24 cellular contexts compared by ENCODE assay signal in the genomic region with DNA sequence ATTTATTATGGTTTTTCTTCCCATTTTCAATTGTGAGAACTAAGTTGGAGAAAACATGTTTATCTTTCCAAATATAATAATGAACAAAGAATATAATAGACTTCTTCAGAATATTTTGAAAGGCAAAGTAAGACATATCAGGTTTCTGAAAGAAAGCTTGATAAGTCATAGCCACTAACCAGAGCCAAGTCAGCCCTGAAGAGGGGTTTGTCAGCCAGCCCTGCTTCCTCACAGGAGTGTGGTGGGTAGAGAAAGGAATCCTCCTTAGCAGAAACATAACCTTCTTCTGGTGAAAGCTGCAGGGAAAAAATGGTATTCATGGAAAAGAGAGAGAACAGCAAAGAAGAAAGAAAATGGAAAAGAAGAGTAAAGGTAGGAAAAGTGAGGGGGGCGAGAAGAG.
DNase-seq lines count a peak whose midpoint lies in the region; ATAC-seq, FAIRE-seq and TF ChIP-seq lines count a peak whose summit lies in the region.
"Had no signal": no experiment of that assay in that cellular context is flagged by ENCODE, and none has a peak within 500 bp of the region (broad histone marks: within the 10 kb centered on the region; RNA-seq: fewer than 3 reads in every experiment).

No MANE protein-coding gene starts in this region.

- H4K8ac ChIP-seq in IMR-90 (ENCODE audit: low read depth in 2 of 2, low read length in 2 of 2): no peak overlapping the region

- H3K27me3 ChIP-seq in IMR-90 (ENCODE audit: control insufficient read depth, insufficient read depth, low read length) (no peaks in the 10 kb centered on the region), MG63 (no peaks in the 10 kb centered on the region), bronchial epithelial cell (ENCODE audit: control insufficient read depth, insufficient read depth, low read length) (no peaks in the 10 kb centered on the region), small intestine (ENCODE audit: control insufficient read depth in 2 of 2, insufficient read depth in 2 of 2, low read length in 2 of 2) (no peaks in the 10 kb centered on the region), transverse colon (no peaks in the 10 kb centered on the region)

- H2BK5ac ChIP-seq in IMR-90 (ENCODE audit: low read depth, low read length, poor library complexity, severe bottlenecking): no peak overlapping the region

- H4K5ac ChIP-seq in IMR-90 (ENCODE audit: low read depth, low read length): no peak overlapping the region

- dilution Hi-C loops in IMR-90 (cut with HindIII; ENCODE audit: low sequenced_read_pairs, unreplicated experiment): no loop called here

- no peak overlapping the region for H3K56ac ChIP-seq in IMR-90 (ENCODE audit: extremely low read depth, insufficient read depth, low read length)

- no peak for TF ChIP-seq POLR2A in IMR-90 (IDR thresholded peaks at IDR 0.05; ENCODE audit: low read depth, low read length)
- TF ChIP-seq POLR2A in transverse colon (IDR thresholded peaks at IDR 0.05): no peak

- no peak overlapping the region for H2BK15ac ChIP-seq in IMR-90 (ENCODE audit: low read depth, low read length)

- H2BK20ac ChIP-seq in IMR-90 (ENCODE audit: low read depth, low read length): no peak overlapping the region

- no peak overlapping the region for H3K4me2 ChIP-seq in IMR-90 (ENCODE audit: low read depth, low read length)

- no peak overlapping the region for H2AFZ ChIP-seq in IMR-90 (replicated peaks; ENCODE audit: low read length, poor library complexity)

- 100% methylated on average over 1 of the region's 1 CpG; no CpG with 5 or more reads in 1 of the 2 experiments for WGBS in IMR-90 (ENCODE audit: extremely low coverage in 2 of 2, insufficient read length in 1 of 2), 2 experiments
- 60 to 96% (median 74%) methylated on average over 1 of the region's 1 CpG for WGBS in small intestine, 3 donors
- 78 to 100% methylated on average over 1 of the region's 1 CpG for WGBS in transverse colon (ENCODE audit: low coverage in 1 of 2), 2 donors

- no peak overlapping the region for H3K4me3 ChIP-seq in IMR-90 (ENCODE audit: insufficient read depth, low read depth, low read length)
- no peak overlapping the region for H3K4me3 ChIP-seq in MG63
- no peak overlapping the region for H3K4me3 ChIP-seq in bronchial epithelial cell (ENCODE audit: low read depth, low read length)
- H3K4me3 ChIP-seq in small intestine (ENCODE audit: low read depth in 1 of 2, low read length in 2 of 2): no peak overlapping the region
- no peak overlapping the region for H3K4me3 ChIP-seq in kidney (ENCODE audit: low read length in 2 of 2)
- H3K4me3 ChIP-seq in transverse colon: no peak overlapping the region

- CTCF ChIA-PET in IMR-90 (lab: Yijun Ruan, JAX): no interaction called here

- H3K4ac ChIP-seq in IMR-90 (ENCODE audit: low read depth, low read length): no peak overlapping the region

- H2AK9ac ChIP-seq in IMR-90 (replicated peaks; ENCODE audit: low read depth, low read length, poor library complexity): no peak overlapping the region

- H3K23ac ChIP-seq in IMR-90 (ENCODE audit: low read depth, low read length): no peak overlapping the region

- H3K27ac ChIP-seq in IMR-90 (ENCODE audit: insufficient read depth, low read length) (no peak overlapping the region), small intestine (ENCODE audit: low read depth in 1 of 2, low read length in 1 of 2) (no peak overlapping the region), kidney (ENCODE audit: low read depth in 2 of 2, low read length in 2 of 2) (no peak overlapping the region), transverse colon (no peak overlapping the region)
- H3K27ac ChIP-seq: RWPE1 had no signal

- no peak for FAIRE-seq in bronchial epithelial cell (lab: Jason Lieb, UNC)
- no peak for FAIRE-seq in small intestine (lab: Jason Lieb, UNC)
- no peak for FAIRE-seq in kidney (lab: Jason Lieb, UNC)
- FAIRE-seq: GM18507 had no signal

- H2AK5ac ChIP-seq in IMR-90 (ENCODE audit: low read depth, low read length): no peak overlapping the region

- DNase-seq in IMR-90 (peak; percentile 23), MG63 (peak; percentile 50), bronchial epithelial cell (ENCODE audit: low read depth) (peak; percentile 59), myocyte (ENCODE audit: low read depth) (peak; percentile 13), small intestine (no peak), kidney (no peak), transverse colon (no peak)
- DNase-seq: C1 segment of cervical spinal cord; CD4-positive, alpha-beta memory T cell; COR-L47; DMS53; KBM-7; MM.1S; NCI-H1417; NCI-H1694; NCI-H2029 treated with DMSO at 0.1 percent for 48 hours; NCI-H2171; NCI-H524; NCI-H748 treated with DMSO at 0.1 percent for 48 hours; SHP77 had no signal

- in situ Hi-C loops in IMR-90 (cut with MboI; ENCODE audit: low sequenced_read_pairs): no loop called here
- in situ Hi-C loops in transverse colon (cut with MboI; ENCODE audit: low pct_ligation_motif_present in 1 of 4, low pct_unique_long_range_greater_than_20kb in 1 of 4, low sequenced_read_pairs in 3 of 4): no loop called here

- H3K9ac ChIP-seq in IMR-90 (ENCODE audit: low read depth, low read length): no peak overlapping the region
- no peak overlapping the region for H3K9ac ChIP-seq in kidney (ENCODE audit: low read length in 2 of 2)

- TF ChIP-seq EP300 in transverse colon (IDR thresholded peaks at IDR 0.05; ENCODE audit: low read depth): no peak

- H3K36me3 ChIP-seq in IMR-90 (ENCODE audit: control insufficient read depth, insufficient read depth, low read length): peaks cover 12% of the 10 kb centered on the region
- H3K36me3 ChIP-seq in MG63: peaks cover 4% of the 10 kb centered on the region; the same call in 1 of the 2 replicates
- peaks cover 1% of the 10 kb centered on the region for H3K36me3 ChIP-seq in bronchial epithelial cell (ENCODE audit: control insufficient read depth, insufficient read depth, low read length)
- H3K36me3 ChIP-seq in small intestine (ENCODE audit: control insufficient read depth in 2 of 2, insufficient read depth in 2 of 2, low read length in 2 of 2): no peaks in the 10 kb centered on the region
- H3K36me3 ChIP-seq in kidney (ENCODE audit: control insufficient read depth in 1 of 2, insufficient read depth in 2 of 2, low read length in 2 of 2): peaks cover 5 to 7% of the 10 kb centered on the region in 2 donors
- H3K36me3 ChIP-seq in transverse colon: no peaks in the 10 kb centered on the region

- H3K9me3 ChIP-seq in IMR-90 (ENCODE audit: control insufficient read depth, insufficient read depth, low read length) (no peaks in the 10 kb centered on the region), MG63 (no peaks in the 10 kb centered on the region), small intestine (ENCODE audit: control insufficient read depth, low read depth) (no peaks in the 10 kb centered on the region), kidney (ENCODE audit: control insufficient read depth in 1 of 2, low read length in 2 of 2) (no peaks in the 10 kb centered on the region), transverse colon (no peaks in the 10 kb centered on the region)

- H2BK120ac ChIP-seq in IMR-90 (ENCODE audit: low read depth, low read length): no peak overlapping the region

- H3K4me1 ChIP-seq in IMR-90 (ENCODE audit: control insufficient read depth, insufficient read depth, low read length): peaks cover 2% of the 10 kb centered on the region
- H3K4me1 ChIP-seq in small intestine (ENCODE audit: control insufficient read depth in 2 of 2, insufficient read depth in 1 of 2, low read depth in 1 of 2, low read length in 1 of 2): no peaks in the 10 kb centered on the region
- H3K4me1 ChIP-seq in kidney (ENCODE audit: control insufficient read depth in 1 of 2, insufficient read depth in 1 of 2, low read depth in 1 of 2, low read length in 2 of 2): no peaks in the 10 kb centered on the region
- H3K4me1 ChIP-seq in transverse colon: no peaks in the 10 kb centered on the region

- H3K79me1 ChIP-seq in IMR-90 (ENCODE audit: low read depth in 1 of 2, low read length in 2 of 2): no peaks in the 10 kb centered on the region

- peaks cover 6% of the 10 kb centered on the region; the same call in 1 of the 2 replicates for H3K9me1 ChIP-seq in IMR-90 (ENCODE audit: insufficient read depth, low read length)

- POLR2A ChIA-PET in IMR-90 (lab: Charles Lee; ENCODE audit: unreplicated experiment): no interaction called here

- intact Hi-C loops in IMR-90 (cut with micrococcal nuclease) (loop anchor here (10.0 kb wide), 1 partner anchor 151 kb away; no protein-coding TSS in a partner anchor), kidney (cut with DNase I) (no loop called here), transverse colon (cut with DNase I; ENCODE audit: low total_unique reads) (no loop called here)

- H4K20me1 ChIP-seq in IMR-90 (ENCODE audit: insufficient read depth, low read length): no peaks in the 10 kb centered on the region

- no peak overlapping the region for H3K14ac ChIP-seq in IMR-90 (replicated peaks; ENCODE audit: low read depth, low read length)

- no peak for ATAC-seq in IMR-90 (ENCODE audit: low read depth)
- ATAC-seq: HCT116, Panc1 had no signal

- no TSS peak for BruUV-seq in IMR-90 (replicated peaks; lab: Mats Ljungman, UMichigan)

- TF ChIP-seq RAD21 in IMR-90 (IDR thresholded peaks at IDR 0.05; ENCODE audit: low read length): no peak

- TF ChIP-seq CTCF in IMR-90 (conservative IDR thresholded peaks at IDR 0.05; ENCODE audit: low read depth, low read length) (no peak), bronchial epithelial cell (IDR thresholded peaks at IDR 0.05; ENCODE audit: insufficient read depth, low read length, severe bottlenecking) (no peak), kidney (IDR thresholded peaks at IDR 0.05; ENCODE audit: borderline replicate concordance, extremely low read depth, insufficient read depth) (no peak), transverse colon (IDR thresholded peaks at IDR 0.05) (no peak)

- H3K18ac ChIP-seq in IMR-90 (ENCODE audit: low read depth, low read length): no peak overlapping the region

- no peak overlapping the region for H4K91ac ChIP-seq in IMR-90 (ENCODE audit: insufficient read depth, low read depth, low read length)

TF ChIP-seq in IMR-90, 13 proteins besides CTCF, POLR2A, EP300 and RAD21 (continues in another document):
- no peak for TF ChIP-seq RCOR1 (IDR thresholded peaks at IDR 0.05; ENCODE audit: insufficient replicate concordance, low read length)
- no peak for TF ChIP-seq MAZ (IDR thresholded peaks at IDR 0.05; ENCODE audit: borderline replicate concordance, low read depth, low read length)
- no peak for TF ChIP-seq CEBPB (IDR thresholded peaks at IDR 0.05; ENCODE audit: low read depth, low read length)
- no peak for TF ChIP-seq FOS (IDR thresholded peaks at IDR 0.05; ENCODE audit: low read depth, low read length)
- no peak for TF ChIP-seq BHLHE40 (IDR thresholded peaks at IDR 0.05; ENCODE audit: low read depth, low read length)
- TF ChIP-seq RFX5 (IDR thresholded peaks at IDR 0.05; ENCODE audit: low read depth, low read length): no peak
- TF ChIP-seq NFE2L2 (IDR thresholded peaks at IDR 0.05; ENCODE audit: low read depth, low read length): no peak

Comparison
In these comparisons a context has a peak if more than half of its experiments do, and no peak if none do; other contexts are left out.
1. DNase-seq: peak in IMR-90 (single experiment), MG63 (single experiment), bronchial epithelial cell (single experiment) and myocyte (single experiment); none in small intestine (single experiment), kidney (single experiment) and transverse colon (single experiment).